27 cellular contexts compared by ENCODE assay signal in genomic region chr18:49588171-49588570, GRCh38.
"Had no signal": no experiment of that assay in that cellular context is flagged by ENCODE, and none has a peak within 500 bp of the region (broad histone marks: within the 10 kb centered on the region; RNA-seq: fewer than 3 reads in every experiment).

No MANE protein-coding gene starts in this region.

- H3K27me3 ChIP-seq: MG63 had no signal

- H3K27ac ChIP-seq: KMS-11 had no signal

- H3K36me3 ChIP-seq: MG63 had no signal

- DNase-seq: Kasumi-1, KBM-7, KG1, MG63, MM.1S, MV-4-11, NCI-H1092, NCI-H1092 treated with DMSO at 0.1 percent for 48 hours, NCI-H1105, NCI-H1417 treated with DMSO at 0.1 percent for 48 hours, NCI-H1436 treated with DMSO at 0.1 percent for 48 hours, NCI-H146, NCI-H187, NCI-H187 treated with DMSO at 0.1 percent for 48 hours, NCI-H1930, NCI-H2029, NCI-H2029 treated with DMSO at 0.1 percent for 48 hours, NCI-H2081, NCI-H2081 treated with DMSO at 0.1 percent for 48 hours, NCI-H2107, NCI-H226, NCI-H345, NCI-H446, NCI-H446 treated with DMSO at 0.1 percent for 48 hours, NCI-H510A, NCI-H510A treated with DMSO at 0.1 percent for 48 hours had no signal

- H3K4me3 ChIP-seq: MG63 had no signal

- H3K9me3 ChIP-seq: MG63 had no signal
